ENCODE assay signal across 11 cellular contexts in the genomic region with DNA sequence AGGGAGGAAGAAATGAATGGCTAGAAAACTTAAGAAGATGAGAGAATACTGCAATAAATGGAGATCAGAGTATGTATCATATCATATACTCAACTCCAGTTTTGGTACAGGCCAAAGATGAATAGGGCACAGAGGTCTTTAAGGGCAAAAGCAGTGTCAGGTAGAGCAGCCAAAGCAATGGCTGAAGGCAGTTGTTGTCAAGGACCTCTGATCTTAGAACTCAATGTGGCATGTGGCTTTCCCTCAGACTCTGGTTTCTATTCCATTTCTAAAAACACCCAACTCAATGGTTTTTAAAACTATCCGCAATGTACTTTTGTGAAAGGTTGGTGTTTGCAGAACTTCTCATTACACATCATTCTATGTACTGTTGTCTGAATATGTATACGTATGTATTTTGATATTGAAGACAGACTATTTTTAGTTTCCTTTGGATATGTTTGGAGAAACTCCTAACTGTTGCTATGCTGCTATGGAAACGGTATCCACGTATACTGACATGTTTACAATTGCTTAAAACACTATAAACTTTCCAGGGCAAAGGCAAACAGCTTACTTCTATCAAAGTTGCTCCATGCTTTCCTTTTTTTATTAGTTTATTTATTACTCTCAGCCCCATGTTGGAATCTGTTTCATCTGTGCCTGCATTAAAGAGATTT. TPM values are rescaled to one million over a fixed set of nuclear protein-coding genes. Genes with fewer than 3 reads are reported as not detected.
DNase-seq lines count a peak whose midpoint lies in the region; ATAC-seq and TF ChIP-seq lines count a peak whose summit lies in the region.
"Had no signal": no experiment of that assay in that cellular context is flagged by ENCODE, and none has a peak within 500 bp of the region (broad histone marks: within the 10 kb centered on the region; RNA-seq: fewer than 3 reads in every experiment).

No MANE protein-coding gene starts in this region.

- H3K36me3 ChIP-seq in ACC112 (ENCODE audit: insufficient read depth, low read length), result no peaks in the 10 kb centered on the region
- H3K36me3 ChIP-seq in aorta (ENCODE audit: control insufficient read depth in 1 of 2, insufficient read depth in 2 of 2, low read length in 1 of 2), result no peaks in the 10 kb centered on the region

- intact Hi-C loops in aorta (cut with DNase I), result no loop called here

- H3K79me2 ChIP-seq in ACC112 (ENCODE audit: control insufficient read depth, insufficient read depth, low read length, unreplicated experiment), result no peaks in the 10 kb centered on the region

- WGBS in aorta, 2 donors, result 38 to 39% methylated on average over 4 of the region's 4 CpGs

- H3K9me3 ChIP-seq in aorta (ENCODE audit: control insufficient read depth, low read length), result no peaks in the 10 kb centered on the region

- POLR2A ChIA-PET in HEK293T (lab: Yijun Ruan, JAX), result interaction anchor here (1.2 kb wide), 1 partner anchor 49 kb away, joined by 3 read pairs; no protein-coding TSS in a partner anchor

- CTCF ChIA-PET in HEK293T (lab: Yijun Ruan, JAX), result no interaction called here

- H2AFZ ChIP-seq in ACC112 (ENCODE audit: low read length, unreplicated experiment), result no peak overlapping the region

- H3K4me1 ChIP-seq in ACC112 (ENCODE audit: control insufficient read depth, insufficient read depth, low read length, unreplicated experiment) (peaks cover 22% of the 10 kb centered on the region), aorta (ENCODE audit: control insufficient read depth in 1 of 2, insufficient read depth in 2 of 2, low read length in 2 of 2) (peaks cover 0 to 5% of the 10 kb centered on the region in 2 donors)

- H3K27me3 ChIP-seq in ACC112 (ENCODE audit: insufficient read depth, low read length) (0 out of 2 replicates have a peak, but pooled peaks cover under 1% of the 10 kb centered on the region), aorta (ENCODE audit: control insufficient read depth in 1 of 2, insufficient read depth in 2 of 2, low read length in 1 of 2) (no peaks in the 10 kb centered on the region)

- no peak overlapping the region for H3K4me3 ChIP-seq in ACC112 (ENCODE audit: low read depth, low read length)
- no peak overlapping the region for H3K4me3 ChIP-seq in aorta (ENCODE audit: low read length in 2 of 2)

- ATAC-seq in aorta (ENCODE audit: low FRiP score) (no peak), HG03025 (IDR thresholded peaks at IDR 0.05; ENCODE audit: low FRiP score, unreplicated experiment) (no peak)

- H3K27ac ChIP-seq in ACC112 (ENCODE audit: low read depth, low read length) (0 out of 2 replicates have a peak overlapping the region, but pooled peaks have one; percentile 48), caudate nucleus (ENCODE audit: low read depth, low read length) (peak overlapping the region; percentile 68), aorta (ENCODE audit: low read depth in 1 of 2, low read length in 2 of 2) (peak overlapping the region in 1 of 2 donors; percentile 82)

- no peak for DNase-seq in HEK293T (ENCODE audit: extremely low spot score)
- DNase-seq in caudate nucleus (lab: John Stamatoyannopoulos, UW), result peak in 1 of 61 donors; percentile 36
- DNase-seq in left kidney (ENCODE audit: low read depth, low spot score), result peak; percentile 83
- no peak for DNase-seq in medulla oblongata (ENCODE audit: extremely low spot score)
- no peak for DNase-seq in C1 segment of cervical spinal cord (lab: John Stamatoyannopoulos, UW)
- DNase-seq in aorta, result no peak
- DNase-seq: erythroblast, GOT3, retina had no signal

TF ChIP-seq in HEK293T, 16 proteins besides CTCF, POLR2A, EP300 and RAD21:
- no peak for TF ChIP-seq HDGF (IDR thresholded peaks at IDR 0.05; ENCODE audit: borderline replicate concordance)
- TF ChIP-seq, protein P1, sequence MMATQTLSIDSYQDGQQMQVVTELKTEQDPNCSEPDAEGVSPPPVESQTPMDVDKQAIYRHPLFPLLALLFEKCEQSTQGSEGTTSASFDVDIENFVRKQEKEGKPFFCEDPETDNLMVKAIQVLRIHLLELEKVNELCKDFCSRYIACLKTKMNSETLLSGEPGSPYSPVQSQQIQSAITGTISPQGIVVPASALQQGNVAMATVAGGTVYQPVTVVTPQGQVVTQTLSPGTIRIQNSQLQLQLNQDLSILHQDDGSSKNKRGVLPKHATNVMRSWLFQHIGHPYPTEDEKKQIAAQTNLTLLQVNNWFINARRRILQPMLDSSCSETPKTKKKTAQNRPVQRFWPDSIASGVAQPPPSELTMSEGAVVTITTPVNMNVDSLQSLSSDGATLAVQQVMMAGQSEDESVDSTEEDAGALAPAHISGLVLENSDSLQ (IDR thresholded peaks at IDR 0.05), result peak; percentile 15; the same call in 1 of the 2 replicates
TF ChIP-seq in HEK293T: peak in this region for 1.

RNA-seq across cellular contexts. Expression of a gene that starts 58.1 kb away (rescaled TPM):
- 10 to 100 TPM; 36.7 to 38.0 TPM for total RNA-seq in aorta
- polyA plus RNA-seq in aorta, result 10 to 100 TPM; 11.1 to 11.2 TPM
